ENCODE assay signal across 2 cellular contexts in the genomic region with DNA sequence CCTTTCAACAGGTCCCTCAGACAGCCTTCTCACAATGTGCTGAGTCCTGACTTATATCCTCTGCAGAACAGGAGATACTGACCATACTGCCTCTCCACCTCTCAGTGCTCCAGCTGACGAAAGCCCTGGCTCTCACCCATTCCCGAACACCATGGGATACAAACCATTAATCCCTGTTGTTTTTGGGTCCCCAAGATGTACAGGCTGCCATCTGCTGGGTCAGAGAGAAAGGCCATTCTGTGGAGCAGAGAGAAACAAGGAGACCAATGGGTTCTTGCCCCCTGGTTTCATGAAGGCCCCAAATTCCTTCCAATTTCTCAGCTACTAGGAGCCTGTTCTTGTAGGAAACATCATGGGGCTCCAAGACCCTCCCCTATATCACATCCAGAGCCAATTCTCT.
TF ChIP-seq lines count a peak whose summit lies in the region.

No MANE protein-coding gene starts in this region.

TF ChIP-seq in HCT116, 20 proteins besides CTCF, POLR2A, EP300 and RAD21:
- TF ChIP-seq ELF1 (IDR thresholded peaks at IDR 0.05; ENCODE audit: borderline replicate concordance, low read depth) (no peak), JUND (IDR thresholded peaks at IDR 0.05) (no peak), YY1 (IDR thresholded peaks at IDR 0.05; ENCODE audit: extremely low read depth, insufficient replicate concordance, low read depth, low read length) (no peak), CEBPB (IDR thresholded peaks at IDR 0.05; ENCODE audit: low read depth) (no peak), EGR1 (IDR thresholded peaks at IDR 0.05; ENCODE audit: low read depth) (no peak), EZH2 (IDR thresholded peaks at IDR 0.05) (no peak)
- TF ChIP-seq, protein P1, sequence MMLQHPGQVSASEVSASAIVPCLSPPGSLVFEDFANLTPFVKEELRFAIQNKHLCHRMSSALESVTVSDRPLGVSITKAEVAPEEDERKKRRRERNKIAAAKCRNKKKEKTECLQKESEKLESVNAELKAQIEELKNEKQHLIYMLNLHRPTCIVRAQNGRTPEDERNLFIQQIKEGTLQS (IDR thresholded peaks at IDR 0.05), result no peak

TF ChIP-seq in K562, 482 proteins besides CTCF, POLR2A, EP300 and RAD21:
- TF ChIP-seq, protein P2, sequence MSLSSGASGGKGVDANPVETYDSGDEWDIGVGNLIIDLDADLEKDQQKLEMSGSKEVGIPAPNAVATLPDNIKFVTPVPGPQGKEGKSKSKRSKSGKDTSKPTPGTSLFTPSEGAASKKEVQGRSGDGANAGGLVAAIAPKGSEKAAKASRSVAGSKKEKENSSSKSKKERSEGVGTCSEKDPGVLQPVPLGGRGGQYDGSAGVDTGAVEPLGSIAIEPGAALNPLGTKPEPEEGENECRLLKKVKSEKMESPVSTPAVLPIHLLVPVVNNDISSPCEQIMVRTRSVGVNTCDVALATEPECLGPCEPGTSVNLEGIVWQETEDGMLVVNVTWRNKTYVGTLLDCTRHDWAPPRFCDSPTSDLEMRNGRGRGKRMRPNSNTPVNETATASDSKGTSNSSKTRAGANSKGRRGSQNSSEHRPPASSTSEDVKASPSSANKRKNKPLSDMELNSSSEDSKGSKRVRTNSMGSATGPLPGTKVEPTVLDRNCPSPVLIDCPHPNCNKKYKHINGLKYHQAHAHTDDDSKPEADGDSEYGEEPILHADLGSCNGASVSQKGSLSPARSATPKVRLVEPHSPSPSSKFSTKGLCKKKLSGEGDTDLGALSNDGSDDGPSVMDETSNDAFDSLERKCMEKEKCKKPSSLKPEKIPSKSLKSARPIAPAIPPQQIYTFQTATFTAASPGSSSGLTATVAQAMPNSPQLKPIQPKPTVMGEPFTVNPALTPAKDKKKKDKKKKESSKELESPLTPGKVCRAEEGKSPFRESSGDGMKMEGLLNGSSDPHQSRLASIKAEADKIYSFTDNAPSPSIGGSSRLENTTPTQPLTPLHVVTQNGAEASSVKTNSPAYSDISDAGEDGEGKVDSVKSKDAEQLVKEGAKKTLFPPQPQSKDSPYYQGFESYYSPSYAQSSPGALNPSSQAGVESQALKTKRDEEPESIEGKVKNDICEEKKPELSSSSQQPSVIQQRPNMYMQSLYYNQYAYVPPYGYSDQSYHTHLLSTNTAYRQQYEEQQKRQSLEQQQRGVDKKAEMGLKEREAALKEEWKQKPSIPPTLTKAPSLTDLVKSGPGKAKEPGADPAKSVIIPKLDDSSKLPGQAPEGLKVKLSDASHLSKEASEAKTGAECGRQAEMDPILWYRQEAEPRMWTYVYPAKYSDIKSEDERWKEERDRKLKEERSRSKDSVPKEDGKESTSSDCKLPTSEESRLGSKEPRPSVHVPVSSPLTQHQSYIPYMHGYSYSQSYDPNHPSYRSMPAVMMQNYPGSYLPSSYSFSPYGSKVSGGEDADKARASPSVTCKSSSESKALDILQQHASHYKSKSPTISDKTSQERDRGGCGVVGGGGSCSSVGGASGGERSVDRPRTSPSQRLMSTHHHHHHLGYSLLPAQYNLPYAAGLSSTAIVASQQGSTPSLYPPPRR (CRISPR knock-in tag; IDR thresholded peaks at IDR 0.05; ENCODE audit: borderline replicate concordance), result no peak
- TF ChIP-seq ZNF436 (CRISPR knock-in tag; IDR thresholded peaks at IDR 0.05), result no peak
- TF ChIP-seq, protein P3, sequence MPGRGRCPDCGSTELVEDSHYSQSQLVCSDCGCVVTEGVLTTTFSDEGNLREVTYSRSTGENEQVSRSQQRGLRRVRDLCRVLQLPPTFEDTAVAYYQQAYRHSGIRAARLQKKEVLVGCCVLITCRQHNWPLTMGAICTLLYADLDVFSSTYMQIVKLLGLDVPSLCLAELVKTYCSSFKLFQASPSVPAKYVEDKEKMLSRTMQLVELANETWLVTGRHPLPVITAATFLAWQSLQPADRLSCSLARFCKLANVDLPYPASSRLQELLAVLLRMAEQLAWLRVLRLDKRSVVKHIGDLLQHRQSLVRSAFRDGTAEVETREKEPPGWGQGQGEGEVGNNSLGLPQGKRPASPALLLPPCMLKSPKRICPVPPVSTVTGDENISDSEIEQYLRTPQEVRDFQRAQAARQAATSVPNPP (IDR thresholded peaks at IDR 0.05; ENCODE audit: borderline replicate concordance, insufficient read depth, insufficient read length), result no peak
- no peak for TF ChIP-seq SETDB1 (IDR thresholded peaks at IDR 0.05; ENCODE audit: low read length)
- no peak for TF ChIP-seq KDM2B (CRISPR knock-in tag; IDR thresholded peaks at IDR 0.05)
- no peak for TF ChIP-seq TARDBP (IDR thresholded peaks at IDR 0.05)
- no peak for TF ChIP-seq SMC3 (conservative IDR thresholded peaks at IDR 0.05; ENCODE audit: insufficient read depth, low read depth, low read length)
- no peak for TF ChIP-seq ZBTB1 (CRISPR knock-in tag; IDR thresholded peaks at IDR 0.05; ENCODE audit: borderline replicate concordance, low read depth)
- TF ChIP-seq GABPB2 (CRISPR knock-in tag; conservative IDR thresholded peaks at IDR 0.05), result no peak
